10 cellular contexts compared by ENCODE assay signal in genomic region chr15:41892621-41893421, GRCh38. TPM values are rescaled to one million over a fixed set of nuclear protein-coding genes. Genes with fewer than 3 reads are reported as not detected.
DNase-seq lines count a peak whose midpoint lies in the region; ATAC-seq and TF ChIP-seq lines count a peak whose summit lies in the region.
"Had no signal": no experiment of that assay in that cellular context is flagged by ENCODE, and none has a peak within 500 bp of the region (broad histone marks: within the 10 kb centered on the region; RNA-seq: fewer than 3 reads in every experiment).

No MANE protein-coding gene starts in this region.

- H3K27ac Mint-ChIP-seq in naive thymus-derived CD8-positive, alpha-beta T cell: peak overlapping the region; percentile 84 to 100 (median 98)

- H3K9ac ChIP-seq in mammary epithelial cell (ENCODE audit: insufficient read depth, low read length): peak overlapping the region; percentile 14
- no peak overlapping the region for H3K9ac ChIP-seq in smooth muscle cell (ENCODE audit: low read depth)

- intact Hi-C loops in mammary epithelial cell (cut with micrococcal nuclease): no loop called here
- intact Hi-C loops in tibial artery (cut with DNase I; ENCODE audit: low total_unique reads): no loop called here

- BruUV-seq in mammary epithelial cell (replicated peaks; lab: Mats Ljungman, UMichigan): no TSS peak

- H3K79me2 ChIP-seq in mammary epithelial cell (ENCODE audit: insufficient read depth, low read length): no peaks in the 10 kb centered on the region
- H3K79me2 ChIP-seq in smooth muscle cell (ENCODE audit: low read depth): no peaks in the 10 kb centered on the region

- TF ChIP-seq CTCF in mammary epithelial cell (conservative IDR thresholded peaks at IDR 0.05 in 1 of 2, IDR thresholded peaks at IDR 0.05 in 1 of 2; ENCODE audit: extremely low read depth in 1 of 2, insufficient read depth in 1 of 2, low read depth in 1 of 2, low read length in 2 of 2) (no peak), smooth muscle cell (IDR thresholded peaks at IDR 0.05; ENCODE audit: borderline replicate concordance, insufficient read depth, poor library complexity, severe bottlenecking) (no peak), tibial artery (IDR thresholded peaks at IDR 0.05) (no peak)

- H3K4me3 ChIP-seq in mammary epithelial cell (replicated peaks in 1 of 3; ENCODE audit: insufficient read depth in 1 of 3, low read depth in 2 of 3, low read length in 3 of 3): no peak overlapping the region
- no peak overlapping the region for H3K4me3 ChIP-seq in smooth muscle cell
- no peak overlapping the region for H3K4me3 ChIP-seq in tibial artery

- H3K27ac ChIP-seq in mammary epithelial cell (ENCODE audit: insufficient read depth, low read depth, low read length) (peak overlapping the region; percentile 15), smooth muscle cell (ENCODE audit: low read depth) (no peak overlapping the region), tibial artery (no peak overlapping the region)

- peak overlapping the region; percentile 58 for H3K4me2 ChIP-seq in mammary epithelial cell (ENCODE audit: insufficient read depth, low read depth, low read length)
- no peak overlapping the region for H3K4me2 ChIP-seq in smooth muscle cell

- dilution Hi-C loops in mammary epithelial cell (cut with HindIII; ENCODE audit: low sequenced_read_pairs): no loop called here

- POLR2A ChIA-PET in naive thymus-derived CD8-positive, alpha-beta T cell (lab: Charles Lee): interaction anchor here (0.6 to 2.5 kb wide), 13 partner anchors 11 to 350 kb away, joined by 3 to 13 read pairs (median 4); partner anchors contain the start of genes JMJD7 and MAPKBP1
- POLR2A ChIA-PET in HEK293T (lab: Yijun Ruan, JAX): no interaction called here

- H3F3A ChIP-seq in smooth muscle cell (ENCODE audit: low read depth): no peaks in the 10 kb centered on the region

- peak overlapping the region; percentile 14 to 74 (median 62) for H3K4me3 Mint-ChIP-seq in naive thymus-derived CD8-positive, alpha-beta T cell

- H3K27me3 ChIP-seq in mammary epithelial cell (ENCODE audit: insufficient read depth, low read length) (no peaks in the 10 kb centered on the region), smooth muscle cell (ENCODE audit: low read depth) (no peaks in the 10 kb centered on the region), tibial artery (no peaks in the 10 kb centered on the region)

- H2AFZ ChIP-seq in mammary epithelial cell (ENCODE audit: low read depth, low read length) (peak overlapping the region; percentile 30), smooth muscle cell (ENCODE audit: low read depth) (no peak overlapping the region)

- H3K36me3 ChIP-seq in mammary epithelial cell (ENCODE audit: insufficient read depth, low read length) (peaks cover 3% of the 10 kb centered on the region), smooth muscle cell (ENCODE audit: low read depth) (no peaks in the 10 kb centered on the region), tibial artery (peaks cover 0 to 16% (median 0%) of the 10 kb centered on the region in 3 donors)

- peaks cover 22 to 68% (median 54%) of the 10 kb centered on the region in 4 donors for H3K4me1 Mint-ChIP-seq in naive thymus-derived CD8-positive, alpha-beta T cell

- in situ Hi-C loops in Caki2 (cut with HindIII; ENCODE audit: low pct_unique_long_range_greater_than_20kb, low sequenced_read_pairs): no loop called here
- in situ Hi-C loops in mammary epithelial cell (cut with MboI; ENCODE audit: low sequenced_read_pairs in 2 of 2): no loop called here

- peaks cover 0 to 2% (median 0%) of the 10 kb centered on the region in 3 donors for H3K36me3 Mint-ChIP-seq in naive thymus-derived CD8-positive, alpha-beta T cell

- H4K20me1 ChIP-seq in mammary epithelial cell (ENCODE audit: insufficient read depth, low read length) (no peaks in the 10 kb centered on the region), smooth muscle cell (ENCODE audit: low read depth) (no peaks in the 10 kb centered on the region)

- DNase-seq in Caki2 (ENCODE audit: low read depth) (peak; percentile 7), NCI-H510A treated with DMSO at 0.1 percent for 48 hours (lab: John Stamatoyannopoulos, UW) (peak; percentile 66), mammary epithelial cell (peak; percentile 25), smooth muscle cell (lab: John Stamatoyannopoulos, UW; ENCODE audit: unreplicated experiment) (no peak), HEK293T (ENCODE audit: extremely low spot score) (no peak), tibial artery (no peak)
- DNase-seq in naive thymus-derived CD8-positive, alpha-beta T cell: peak in 6 of 10 donors; percentile 20 to 64 (median 38)
- DNase-seq: anterior cingulate cortex, SIG-M5 had no signal

- ATAC-seq in naive thymus-derived CD8-positive, alpha-beta T cell: peak in 1 of 2 donors; percentile 19
- ATAC-seq in GM21529 (IDR thresholded peaks at IDR 0.05; ENCODE audit: unreplicated experiment): no peak

- no peaks in the 10 kb centered on the region for H3K27me3 Mint-ChIP-seq in naive thymus-derived CD8-positive, alpha-beta T cell

- no peaks in the 10 kb centered on the region for H3K9me3 Mint-ChIP-seq in naive thymus-derived CD8-positive, alpha-beta T cell

- WGBS in mammary epithelial cell (ENCODE audit: low coverage, missing lambda C conversion rate): 33% methylated on average over 17 of the region's 22 CpGs
- WGBS in smooth muscle cell (ENCODE audit: low lambda C conversion rate): 95% methylated on average over 22 of the region's 22 CpGs

- CTCF ChIA-PET in mammary epithelial cell (lab: Charles Lee; ENCODE audit: low non-redundant PET): no interaction called here
- CTCF ChIA-PET in HEK293T (lab: Yijun Ruan, JAX): interaction anchor here (0.6 to 1.4 kb wide), 2 partner anchors 12 to 92 kb away, joined by 3 to 6 read pairs; no protein-coding TSS in a partner anchor

- H3K9me3 ChIP-seq in mammary epithelial cell (replicated peaks; ENCODE audit: insufficient read depth, low read length) (no peaks in the 10 kb centered on the region), smooth muscle cell (replicated peaks; ENCODE audit: low read depth) (no peaks in the 10 kb centered on the region), tibial artery (no peaks in the 10 kb centered on the region)

- H3K4me1 ChIP-seq in mammary epithelial cell (ENCODE audit: insufficient read depth, low read length) (peaks cover 32% of the 10 kb centered on the region), smooth muscle cell (ENCODE audit: low read depth) (peaks cover 11% of the 10 kb centered on the region), tibial artery (peaks cover 6 to 26% (median 16%) of the 10 kb centered on the region in 4 donors)

TF ChIP-seq in HEK293T, 16 proteins besides CTCF, POLR2A, EP300 and RAD21:
- no peak for TF ChIP-seq TARDBP (IDR thresholded peaks at IDR 0.05)
- TF ChIP-seq LEF1 (IDR thresholded peaks at IDR 0.05; ENCODE audit: borderline replicate concordance): no peak
- TF ChIP-seq ELF4 (IDR thresholded peaks at IDR 0.05): no peak
- no peak for TF ChIP-seq FOXK2 (IDR thresholded peaks at IDR 0.05)
- no peak for TF ChIP-seq L3MBTL2 (conservative IDR thresholded peaks at IDR 0.05)
- no peak for TF ChIP-seq HDGF (IDR thresholded peaks at IDR 0.05; ENCODE audit: borderline replicate concordance)
- no peak for TF ChIP-seq SUZ12 (IDR thresholded peaks at IDR 0.05)
- no peak for TF ChIP-seq FOXA1 (IDR thresholded peaks at IDR 0.05)
- no peak for TF ChIP-seq ARNT (IDR thresholded peaks at IDR 0.05)
- TF ChIP-seq FOXM1 (IDR thresholded peaks at IDR 0.05; ENCODE audit: borderline replicate concordance): no peak
- TF ChIP-seq CTBP1 (IDR thresholded peaks at IDR 0.05; ENCODE audit: borderline replicate concordance): no peak
- no peak for TF ChIP-seq BHLHE40 (IDR thresholded peaks at IDR 0.05; ENCODE audit: borderline replicate concordance)
- no peak for TF ChIP-seq ZNF384 (IDR thresholded peaks at IDR 0.05)
- no peak for TF ChIP-seq PKNOX1 (IDR thresholded peaks at IDR 0.05)
- no peak for TF ChIP-seq NFRKB (IDR thresholded peaks at IDR 0.05)
- TF ChIP-seq SP1 (IDR thresholded peaks at IDR 0.05): no peak

RNA-seq across cellular contexts. Expression of gene SPTBN5, which starts 1.0 kb away (rescaled TPM):
- not detected in 2 replicates for total RNA-seq in Caki2 (2014; rRNA removed; shearing (Covaris generic); ENCODE audit: low replicate concordance)
- 10 to 100 TPM in 1 of 2 donors, 1 to 10 TPM in 1; 3.0 to 17.0 TPM for total RNA-seq in mammary epithelial cell
- polyA plus RNA-seq in mammary epithelial cell: 2.1 TPM
- 0.93 TPM for polyA minus RNA-seq in mammary epithelial cell
- under 1 TPM; 0.81 to 0.96 TPM for total RNA-seq in naive thymus-derived CD8-positive, alpha-beta T cell
- under 1 TPM in 1 of 3 donors, not detected in 2; 0.02 TPM for polyA plus RNA-seq in naive thymus-derived CD8-positive, alpha-beta T cell
- 0.04 and 0.13 TPM in 2 replicates for total RNA-seq in smooth muscle cell
- polyA plus RNA-seq in smooth muscle cell: 0.08 and 1.1 TPM in 2 replicates

RNA-seq across cellular contexts. Expression of gene PLA2G4B, which starts 54.2 kb away (rescaled TPM):
- not detected in 2 replicates for total RNA-seq in Caki2 (2014; rRNA removed; shearing (Covaris generic); ENCODE audit: low replicate concordance)
- total RNA-seq in mammary epithelial cell: 10 to 100 TPM in 1 of 2 donors, 1 to 10 TPM in 1; 1.5 to 11.2 TPM
- 3.8 TPM for polyA plus RNA-seq in mammary epithelial cell
- polyA minus RNA-seq in mammary epithelial cell: 2.0 TPM
- total RNA-seq in naive thymus-derived CD8-positive, alpha-beta T cell: 10 to 100 TPM; 40.1 to 64.9 TPM
- polyA plus RNA-seq in naive thymus-derived CD8-positive, alpha-beta T cell: 1 to 10 TPM in 2 of 3 donors, under 1 TPM in 1; 0.82 to 2.9 (median 1.1) TPM
- 0.85 and 4.2 TPM in 2 replicates for total RNA-seq in smooth muscle cell
- polyA plus RNA-seq in smooth muscle cell: 2.2 and 9.5 TPM in 2 replicates

Comparison
In these comparisons a context has a peak if more than half of its experiments do, and no peak if none do; other contexts are left out.
1. DNase-seq: peak in Caki2 (single experiment), NCI-H510A treated with DMSO at 0.1 percent for 48 hours (single experiment), mammary epithelial cell (single experiment) and naive thymus-derived CD8-positive, alpha-beta T cell (6 of 10); none in smooth muscle cell (single experiment), HEK293T (single experiment) and tibial artery (0 of 2).